Comparison of ENCODE assay signal across 19 cellular contexts in genomic region chr3:44568561-44568960, GRCh38. TPM values are rescaled to one million over a fixed set of nuclear protein-coding genes. Genes with fewer than 3 reads are reported as not detected.
DNase-seq lines count a peak whose midpoint lies in the region; FAIRE-seq and TF ChIP-seq lines count a peak whose summit lies in the region.
"Had no signal": no experiment of that assay in that cellular context is flagged by ENCODE, and none has a peak within 500 bp of the region (broad histone marks: within the 10 kb centered on the region; RNA-seq: fewer than 3 reads in every experiment).

No MANE protein-coding gene starts in this region.

- TF ChIP-seq POLR2A in GM12892 (IDR thresholded peaks at IDR 0.05; ENCODE audit: low read depth, low read length) = no peak

- peak overlapping the region; percentile 27 for H3K4me3 Mint-ChIP-seq in endothelial cell (ENCODE audit: unreplicated experiment)

- peaks cover 84% of the 10 kb centered on the region for H3K36me3 Mint-ChIP-seq in endothelial cell (ENCODE audit: low read depth, unreplicated experiment)

- no peak overlapping the region for H3K27ac Mint-ChIP-seq in endothelial cell (ENCODE audit: unreplicated experiment)
- H3K27ac Mint-ChIP-seq: IgD-negative memory B cell had no signal

- peaks cover 24% of the 10 kb centered on the region for H3K9me3 Mint-ChIP-seq in endothelial cell (ENCODE audit: unreplicated experiment)

- DNase-seq in EH (ENCODE audit: low read depth) (peak; percentile 12), M059J (ENCODE audit: low read depth) (peak; percentile 18), endothelial cell (ENCODE audit: low spot score) (no peak), glomerular visceral epithelial cell (ENCODE audit: extremely low spot score) (peak; percentile 9), NK-92 (lab: John Stamatoyannopoulos, UW; ENCODE audit: unreplicated experiment) (no peak), cerebellar cortex (ENCODE audit: low spot score) (no peak), GM12892 (ENCODE audit: insufficient read length) (no peak)
- DNase-seq in central memory CD4-positive, alpha-beta T cell = no peak
- DNase-seq: DMS 273 treated with DMSO at 0.1 percent for 48 hours; MV-4-11; NCI-H1417 treated with DMSO at 0.1 percent for 48 hours; NCI-H1930; NCI-H2171; NCI-H446; NCI-H69; NK-92 treated with Interleukin-12 subunit alpha and Interleukin-12 subunit beta, amount 100 ng/mL, for 24 hours; OCI-M1 had no signal

- TF ChIP-seq CTCF in endothelial cell (IDR thresholded peaks at IDR 0.05; ENCODE audit: unreplicated experiment) = no peak

- FAIRE-seq in GM12892 (lab: Jason Lieb, UNC) = no peak
- FAIRE-seq: A549 had no signal

- peaks cover 2% of the 10 kb centered on the region for H3K27me3 Mint-ChIP-seq in endothelial cell (ENCODE audit: unreplicated experiment)
- H3K27me3 Mint-ChIP-seq: IgD-negative memory B cell had no signal

- peaks cover 4% of the 10 kb centered on the region for H3K4me1 Mint-ChIP-seq in endothelial cell (ENCODE audit: unreplicated experiment)
- H3K4me1 Mint-ChIP-seq: IgD-negative memory B cell had no signal

RNA-seq across cellular contexts. Expression of gene ZKSCAN7, which starts 13.6 kb away (rescaled TPM):
- 1.2 and 1.9 TPM in 2 replicates for total RNA-seq in M059J (2014; rRNA removed; shearing (Covaris generic))
- 2.2 TPM for total RNA-seq in endothelial cell (ENCODE audit: unreplicated experiment)
- 2.1 TPM for polyA plus RNA-seq in GM12892 (2012; ENCODE audit: missing spikeins)
- polyA plus RNA-seq: A549 had no signal

RNA-seq across cellular contexts. Expression of gene ZNF660, which starts 16.2 kb away (rescaled TPM):
- 0.64 and 1.7 TPM in 2 replicates for total RNA-seq in M059J (2014; rRNA removed; shearing (Covaris generic))
- total RNA-seq in endothelial cell (ENCODE audit: unreplicated experiment) = 15.5 TPM
- 0.23 TPM for polyA plus RNA-seq in GM12892 (2012; ENCODE audit: missing spikeins)
- polyA plus RNA-seq: A549, IgD-negative memory B cell had no signal

RNA-seq across cellular contexts. Expression of gene ZNF197, which starts 56.3 kb away (rescaled TPM):
- total RNA-seq in M059J (2014; rRNA removed; shearing (Covaris generic)) = 6.8 and 8.4 TPM in 2 replicates
- 29.6 TPM for total RNA-seq in endothelial cell (ENCODE audit: unreplicated experiment)
- 8.0 TPM for polyA plus RNA-seq in GM12892 (2012; ENCODE audit: missing spikeins)

Comparison
In these comparisons a context has a peak if more than half of its experiments do, and no peak if none do; other contexts are left out.
1. DNase-seq: peak in EH (single experiment), M059J (single experiment) and glomerular visceral epithelial cell (single experiment); none in endothelial cell (single experiment), NK-92 (single experiment), cerebellar cortex (single experiment), central memory CD4-positive, alpha-beta T cell (single experiment) and GM12892 (single experiment).